Comparison of ENCODE assay signal across 8 cellular contexts in genomic region chr12:108563804-108564151, GRCh38. TPM values are rescaled to one million over a fixed set of nuclear protein-coding genes. Genes with fewer than 3 reads are reported as not detected.
DNase-seq lines count a peak whose midpoint lies in the region; ATAC-seq, FAIRE-seq and TF ChIP-seq lines count a peak whose summit lies in the region.

No MANE protein-coding gene starts in this region.

- FAIRE-seq in astrocyte (lab: Jason Lieb, UNC): no peak

- peaks cover 5 to 80% (median 55%) of the 10 kb centered on the region in 9 donors for H3K4me1 ChIP-seq in heart right ventricle
- H3K4me1 ChIP-seq in astrocyte (ENCODE audit: insufficient read depth, low read length): peaks cover 28% of the 10 kb centered on the region
- peaks cover 55% of the 10 kb centered on the region for H3K4me1 ChIP-seq in vagina

- peaks cover 3% of the 10 kb centered on the region for H3K36me3 Mint-ChIP-seq in astrocyte (ENCODE audit: low read depth, unreplicated experiment)
- peaks cover 15% of the 10 kb centered on the region for H3K36me3 Mint-ChIP-seq in mesothelial cell of epicardium

- H3K27me3 Mint-ChIP-seq in astrocyte (ENCODE audit: low read depth, unreplicated experiment): no peaks in the 10 kb centered on the region
- H3K27me3 Mint-ChIP-seq in mesothelial cell of epicardium (ENCODE audit: low read depth): no peaks in the 10 kb centered on the region

- no peak for DNase-seq in heart right ventricle
- no peak for DNase-seq in left ventricle myocardium superior
- no peak for DNase-seq in astrocyte (ENCODE audit: low read depth)
- no peak for DNase-seq in mesothelial cell of epicardium (ENCODE audit: low spot score in 2 of 2, unreplicated experiment in 2 of 2)
- no peak for DNase-seq in vagina (ENCODE audit: extremely low spot score in 2 of 2)
- no peak for DNase-seq in NCI-H82 (lab: John Stamatoyannopoulos, UW)
- DNase-seq in DMS53 treated with DMSO at 0.1 percent for 48 hours (lab: John Stamatoyannopoulos, UW; ENCODE audit: unreplicated experiment): no peak

- TF ChIP-seq CTCF in heart right ventricle (IDR thresholded peaks at IDR 0.05) (peak in 3 of 9 donors; percentile 5 to 23 (median 17)), astrocyte (IDR thresholded peaks at IDR 0.05; ENCODE audit: insufficient read depth, low read depth, low read length) (no peak), mesothelial cell of epicardium (IDR thresholded peaks at IDR 0.05; ENCODE audit: unreplicated experiment) (peak; percentile 3), vagina (IDR thresholded peaks at IDR 0.05) (no peak)

- H3K4me1 Mint-ChIP-seq in astrocyte (ENCODE audit: low read depth, unreplicated experiment): peaks cover 30% of the 10 kb centered on the region
- H3K4me1 Mint-ChIP-seq in mesothelial cell of epicardium: peaks cover 30% of the 10 kb centered on the region

- H3K4me2 ChIP-seq in astrocyte (ENCODE audit: low read length): peak overlapping the region; percentile 97

- H3K9me3 ChIP-seq in heart right ventricle (no peaks in the 10 kb centered on the region), astrocyte (ENCODE audit: insufficient read depth, low read depth, low read length) (no peaks in the 10 kb centered on the region), vagina (no peaks in the 10 kb centered on the region)

- H3K9ac ChIP-seq in astrocyte (ENCODE audit: low read length): peak overlapping the region; percentile 99

- peaks cover 43% of the 10 kb centered on the region for H3K79me2 ChIP-seq in astrocyte (ENCODE audit: insufficient read depth, low read length)

- H3K9me3 Mint-ChIP-seq in astrocyte (ENCODE audit: unreplicated experiment): no peaks in the 10 kb centered on the region
- H3K9me3 Mint-ChIP-seq in mesothelial cell of epicardium: no peaks in the 10 kb centered on the region

- no peak overlapping the region for H2AFZ ChIP-seq in astrocyte (ENCODE audit: low read depth, low read length)

- intact Hi-C loops in heart right ventricle (cut with DNase I): loop anchor here in 9 of 10 donors (1.0 to 10.0 kb wide), 15 partner anchors 53 to 531 kb away; partner anchors contain the start of genes ALKBH2 (in 7 of the 9), SSH1 (in 4 of the 9), CORO1C (in 2 of the 9) and UNG (in 1 of the 9)
- intact Hi-C loops in left ventricle myocardium superior (cut with micrococcal nuclease): loop anchor here (5.0 to 10.0 kb wide), 2 partner anchors 54 to 391 kb away; no protein-coding TSS in a partner anchor
- intact Hi-C loops in vagina (cut with DNase I): loop anchor here (2.0 to 10.0 kb wide), 4 partner anchors 55 to 534 kb away; partner anchors contain the start of genes SSH1 and UNG

- H3K27ac Mint-ChIP-seq in astrocyte (ENCODE audit: unreplicated experiment) (peak overlapping the region; percentile 93), mesothelial cell of epicardium (peak overlapping the region; percentile 98)

- H3K4me3 ChIP-seq in heart right ventricle (peak overlapping the region in 9 of 10 donors; percentile 57 to 99 (median 89)), astrocyte (ENCODE audit: insufficient read depth, low read depth, low read length) (peak overlapping the region; percentile 80), vagina (peak overlapping the region; percentile 64 to 94)

- no peak for TF ChIP-seq POLR2A in vagina (IDR thresholded peaks at IDR 0.05)

- H3K4me3 Mint-ChIP-seq in astrocyte (ENCODE audit: unreplicated experiment) (peak overlapping the region; percentile 95), mesothelial cell of epicardium (peak overlapping the region; percentile 100)

- peaks cover 26% of the 10 kb centered on the region for H4K20me1 ChIP-seq in astrocyte (ENCODE audit: insufficient read depth, low read length)

- 0 to 8% methylated on average over 1 of the region's 1 CpG for WGBS in heart right ventricle, 2 donors

- H3K27me3 ChIP-seq in heart right ventricle (no peaks in the 10 kb centered on the region), astrocyte (ENCODE audit: insufficient read depth, low read length) (no peaks in the 10 kb centered on the region), vagina (no peaks in the 10 kb centered on the region)

- H3K36me3 ChIP-seq in heart right ventricle (peaks cover 0 to 51% (median 46%) of the 10 kb centered on the region in 9 donors), astrocyte (ENCODE audit: insufficient read depth, low read length) (peaks cover 42% of the 10 kb centered on the region), vagina (peaks cover 0 to 44% of the 10 kb centered on the region in 2 donors)

- H3K27ac ChIP-seq in heart right ventricle: peak overlapping the region in 6 of 10 donors; percentile 78 to 97 (median 93)
- peak overlapping the region; percentile 84 for H3K27ac ChIP-seq in astrocyte (ENCODE audit: low read depth, low read length)
- H3K27ac ChIP-seq in vagina: peak overlapping the region; percentile 94

- ATAC-seq in heart right ventricle (no peak), left ventricle myocardium superior (no peak), GM21526 (IDR thresholded peaks at IDR 0.05; ENCODE audit: low FRiP score, unreplicated experiment) (no peak)

RNA-seq across cellular contexts. Expression of gene ISCU, which starts 1.4 kb away (rescaled TPM):
- total RNA-seq in heart right ventricle (100 to 1,000 TPM; 321 to 630 (median 522) TPM), left ventricle myocardium superior (468 TPM), astrocyte (121 and 124 TPM in 2 replicates), mesothelial cell of epicardium (64.9 to 66.0 TPM (median 65.8 TPM) in 3 replicates), vagina (167 TPM)
- polyA plus RNA-seq in heart right ventricle: 100 to 1,000 TPM; 164 to 215 TPM

RNA-seq across cellular contexts. Expression of gene SART3, which starts 2.8 kb away (rescaled TPM):
- total RNA-seq in heart right ventricle: 10 to 100 TPM; 20.7 to 38.0 (median 25.2) TPM
- polyA plus RNA-seq in heart right ventricle: 10 to 100 TPM; 13.5 to 18.3 TPM
- 24.7 TPM for total RNA-seq in left ventricle myocardium superior
- total RNA-seq in astrocyte: 39.9 and 48.4 TPM in 2 replicates
- 77.7 to 82.5 TPM (median 77.7 TPM) in 3 replicates for total RNA-seq in mesothelial cell of epicardium
- total RNA-seq in vagina: 44.2 TPM

RNA-seq across cellular contexts. Expression of gene TMEM119, which starts 34.1 kb away (rescaled TPM):
- total RNA-seq in heart right ventricle: 1 to 10 TPM in 8 of 10 donors, under 1 TPM in 2; 0.57 to 6.9 (median 2.0) TPM
- polyA plus RNA-seq in heart right ventricle: 1 to 10 TPM; 1.0 to 2.2 TPM
- total RNA-seq in left ventricle myocardium superior: 1.4 TPM
- 0.91 and 1.8 TPM in 2 replicates for total RNA-seq in astrocyte
- total RNA-seq in mesothelial cell of epicardium: 37.6 to 43.2 TPM (median 41.2 TPM) in 3 replicates
- 34.6 TPM for total RNA-seq in vagina

RNA-seq across cellular contexts. Expression of gene FICD, which starts 48.7 kb away (rescaled TPM):
- total RNA-seq in heart right ventricle (1 to 10 TPM; 2.1 to 4.4 (median 2.8) TPM), left ventricle myocardium superior (3.2 TPM), astrocyte (3.5 and 4.7 TPM in 2 replicates), mesothelial cell of epicardium (2.8 to 3.6 TPM (median 2.9 TPM) in 3 replicates), vagina (6.9 TPM)
- 1 to 10 TPM; 2.1 to 3.7 TPM for polyA plus RNA-seq in heart right ventricle
